Comparison of ENCODE assay signal across 18 cellular contexts in the genomic region with DNA sequence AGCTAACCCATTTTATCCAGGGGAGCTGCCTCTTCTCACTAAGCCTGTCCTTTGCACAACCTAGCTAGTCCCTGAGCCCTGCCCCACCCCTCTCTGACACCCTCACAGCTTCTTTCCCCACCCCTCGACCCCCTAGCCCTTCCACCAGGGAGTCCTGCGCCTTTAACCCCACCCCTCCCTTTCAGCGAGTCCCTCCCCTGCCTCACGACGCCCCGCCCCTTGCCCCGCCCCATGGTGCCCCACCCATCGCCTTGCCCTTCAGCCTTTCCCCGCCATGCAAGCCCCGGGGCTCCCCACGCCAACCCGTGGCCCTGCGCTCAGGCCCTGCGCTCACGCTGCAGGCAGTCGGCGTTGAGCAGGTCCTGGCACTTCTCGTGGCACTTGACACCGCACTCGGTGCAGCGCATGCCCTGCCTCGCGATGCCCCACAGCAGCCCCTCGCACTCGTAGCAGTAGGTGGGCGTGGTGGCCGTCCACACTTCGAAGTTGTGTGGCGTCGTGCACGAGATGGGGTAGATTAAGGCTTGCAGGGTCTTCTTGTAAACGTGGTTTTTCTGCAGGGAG. TPM values are rescaled to one million over a fixed set of nuclear protein-coding genes. Genes with fewer than 3 reads are reported as not detected.
"Had no signal": no experiment of that assay in that cellular context is flagged by ENCODE, and none has a peak within 500 bp of the region (broad histone marks: within the 10 kb centered on the region; RNA-seq: fewer than 3 reads in every experiment).

No MANE protein-coding gene starts in this region.

- H3K27me3 ChIP-seq: foreskin keratinocyte had no signal

- FAIRE-seq: astrocyte, colon, endothelial cell of umbilical vein, islet of Langerhans, TTC549 had no signal

- ATAC-seq: activated naive CD8-positive, alpha-beta T cell treated with anti-CD3 and anti-CD28 coated beads, Interleukin-2, amount 50 U/mL, for 24 hours; foreskin keratinocyte; left lung; T-helper 17 cell had no signal

- H3K9me3 ChIP-seq: left lung, sigmoid colon, thoracic aorta had no signal

- H3K27ac ChIP-seq: foreskin keratinocyte, left lung, sigmoid colon, thoracic aorta had no signal

- H3K4me1 ChIP-seq: foreskin keratinocyte, left lung, sigmoid colon had no signal

- H3K36me3 ChIP-seq: left lung, sigmoid colon, thoracic aorta had no signal

- H3K4me3 ChIP-seq: left lung, sigmoid colon, thoracic aorta had no signal

- DNase-seq: activated CD4-positive, alpha-beta T cell treated with anti-CD3 and anti-CD28 coated beads, Interleukin-2, amount 50 U/mL, for 48 hours; activated CD4-positive, CD25-positive, alpha-beta regulatory T cell; activated naive CD4-positive, alpha-beta T cell; activated naive CD8-positive, alpha-beta T cell treated with anti-CD3 and anti-CD28 coated beads, Interleukin-2, amount 50 U/mL, for 24 hours; foreskin keratinocyte; sigmoid colon; stimulated activated CD4-positive, alpha-beta T cell treated with anti-CD3 and anti-CD28 coated beads, Interleukin-12 subunit alpha, Interleukin-12 subunit beta, amount 100 ng/mL, for 4 hours; stimulated activated CD4-positive, alpha-beta T cell treated with anti-CD3 and anti-CD28 coated beads, Interleukin-4, amount 100 ng/mL, for 1 hour; stimulated activated CD8-positive, alpha-beta memory T cell treated with anti-CD3 and anti-CD28 coated beads, Interleukin-4, amount 100 ng/mL, for 48 hours; T-helper 17 cell had no signal

RNA-seq across cellular contexts. Expression of a gene that starts 40.0 kb away (rescaled TPM):
- total RNA-seq: activated T-helper 1 cell treated with anti-CD3 and anti-CD28 coated beads, Interleukin-12 subunit alpha, Interleukin-12 subunit beta, Interleukin-2, Interleukin-4 antibody, amounts not matched to agents 30 ng/mL and 10 ng/mL and 1 ng/mL, durations not matched to agents 14 hours and 24 hours and 36 hours; T-helper 17 cell had no signal
